In genomic region chr2:96145028-96145939, GRCh38 we compare ENCODE assay signal across 2 cellular contexts.
TF ChIP-seq lines count a peak whose summit lies in the region.

Gene DUSP2, minus strand, starts transcription at chr2:96145440. Its CDS starts 86 bp downstream, at chr2:96145354.

TF ChIP-seq in A549, 52 proteins besides CTCF, POLR2A, EP300 and RAD21 (continued from another document):
- TF ChIP-seq MAX (IDR thresholded peaks at IDR 0.05): peak; percentile 91
- no peak for TF ChIP-seq HEYL (CRISPR knock-in tag; IDR thresholded peaks at IDR 0.05)
- peak; percentile 95 for TF ChIP-seq E2F6 (IDR thresholded peaks at IDR 0.05; ENCODE audit: borderline replicate concordance, low read depth)
- TF ChIP-seq ATOH8 (CRISPR knock-in tag; IDR thresholded peaks at IDR 0.05; ENCODE audit: low read depth): peak; percentile 88
- TF ChIP-seq BHLHE40 (IDR thresholded peaks at IDR 0.05; ENCODE audit: low read depth, low read length): no peak
- no peak for TF ChIP-seq ZNF302 (CRISPR knock-in tag; IDR thresholded peaks at IDR 0.05)
- no peak for TF ChIP-seq HMGXB4 (CRISPR knock-in tag; IDR thresholded peaks at IDR 0.05; ENCODE audit: borderline replicate concordance)
- no peak for TF ChIP-seq POLR2AphosphoS2 (conservative IDR thresholded peaks at IDR 0.05; ENCODE audit: low read length)
- TF ChIP-seq USF2 (IDR thresholded peaks at IDR 0.05): peak; percentile 39
- no peak for TF ChIP-seq SREBF2 (IDR thresholded peaks at IDR 0.05)
- no peak for TF ChIP-seq HDAC2 (IDR thresholded peaks at IDR 0.05)
- TF ChIP-seq MYC (IDR thresholded peaks at IDR 0.05; ENCODE audit: borderline replicate concordance, low read length): peak; percentile 86; the same call in 1 of the 2 replicates
- peak; percentile 59; the same call in 1 of the 2 replicates for TF ChIP-seq HOXB5 (CRISPR knock-in tag; IDR thresholded peaks at IDR 0.05)
- no peak for TF ChIP-seq KDM1A (IDR thresholded peaks at IDR 0.05; ENCODE audit: low read depth)

TF ChIP-seq in H1, 55 proteins besides CTCF, POLR2A, EP300 and RAD21 (continues in another document):
- TF ChIP-seq E2F6 (IDR thresholded peaks at IDR 0.05) (peak; percentile 88), BACH1 (IDR thresholded peaks at IDR 0.05; ENCODE audit: low read length) (0 out of 2 replicates have a peak, but pooled peaks have one; percentile 13), NRF1 (IDR thresholded peaks at IDR 0.05; ENCODE audit: low read depth, low read length) (no peak), POU5F1 (IDR thresholded peaks at IDR 0.05; ENCODE audit: low read depth, low read length) (no peak), JUND (IDR thresholded peaks at IDR 0.05; ENCODE audit: low read length) (no peak), SUZ12 (IDR thresholded peaks at IDR 0.05; ENCODE audit: low read length) (peak; percentile 46), TBP (IDR thresholded peaks at IDR 0.05; ENCODE audit: low read depth, low read length) (peak; percentile 73; the same call in 1 of the 2 replicates), GABPA (IDR thresholded peaks at IDR 0.05; ENCODE audit: borderline replicate concordance, insufficient read depth, low read length) (0 out of 2 replicates have a peak, but pooled peaks have one; percentile 22), CREB1 (IDR thresholded peaks at IDR 0.05) (no peak), FOSL1 (IDR thresholded peaks at IDR 0.05; ENCODE audit: insufficient read depth, low read depth, low read length) (no peak), HDAC6 (IDR thresholded peaks at IDR 0.05; ENCODE audit: low read depth, low read length) (no peak), TEAD4 (IDR thresholded peaks at IDR 0.05; ENCODE audit: low read depth, low read length) (no peak; the same call in 1 of the 2 replicates), RFX5 (IDR thresholded peaks at IDR 0.05; ENCODE audit: borderline replicate concordance, low read depth, low read length) (no peak), PHF8 (conservative IDR thresholded peaks at IDR 0.05; ENCODE audit: low read depth, low read length) (peak; percentile 80), CBX8 (IDR thresholded peaks at IDR 0.05; ENCODE audit: borderline replicate concordance, low read depth, low read length) (no peak), CHD7 (IDR thresholded peaks at IDR 0.05; ENCODE audit: insufficient replicate concordance, low read length) (no peak), CBX5 (IDR thresholded peaks at IDR 0.05; ENCODE audit: low read depth, low read length) (no peak), MAX (IDR thresholded peaks at IDR 0.05) (peak; percentile 95), KDM4A (IDR thresholded peaks at IDR 0.05; ENCODE audit: low read depth, low read length, severe bottlenecking) (peak; percentile 76), TAF1 (IDR thresholded peaks at IDR 0.05; ENCODE audit: low read depth, low read length) (peak; percentile 48; the same call in 1 of the 2 replicates), SP1 (IDR thresholded peaks at IDR 0.05; ENCODE audit: low read depth, low read length) (no peak), RBBP5 (IDR thresholded peaks at IDR 0.05; ENCODE audit: borderline replicate concordance, low read depth, low read length) (peak; percentile 73; the same call in 1 of the 2 replicates), MAFK (IDR thresholded peaks at IDR 0.05; ENCODE audit: low read depth, low read length) (no peak), RXRA (IDR thresholded peaks at IDR 0.05; ENCODE audit: insufficient read depth, low read depth, low read length) (no peak), CHD1 (IDR thresholded peaks at IDR 0.05; ENCODE audit: low read depth, low read length) (no peak), SAP30 (IDR thresholded peaks at IDR 0.05; ENCODE audit: insufficient read depth, insufficient replicate concordance, low read length) (no peak), TAF7 (optimal IDR thresholded peaks at IDR 0.05; ENCODE audit: borderline replicate concordance, low read depth, low read length) (peak; percentile 53), POLR2AphosphoS5 (IDR thresholded peaks at IDR 0.05; ENCODE audit: low read depth, low read length) (no peak), SRF (IDR thresholded peaks at IDR 0.05; ENCODE audit: low read depth, low read length) (peak; percentile 79), CHD2 (IDR thresholded peaks at IDR 0.05; ENCODE audit: low read length) (no peak), BCL11A (IDR thresholded peaks at IDR 0.05; ENCODE audit: low read depth in 2 of 2, low read length in 2 of 2) (no peak), SIX5 (IDR thresholded peaks at IDR 0.05; ENCODE audit: low read depth, low read length) (no peak), JUN (IDR thresholded peaks at IDR 0.05; ENCODE audit: low read depth, low read length) (no peak), KDM1A (IDR thresholded peaks at IDR 0.05; ENCODE audit: borderline replicate concordance, low read length) (no peak; the same call in 1 of the 2 replicates), ATF2 (IDR thresholded peaks at IDR 0.05; ENCODE audit: low read length) (no peak), EGR1 (IDR thresholded peaks at IDR 0.05; ENCODE audit: borderline replicate concordance, low read depth, low read length) (no peak; the same call in 1 of the 2 replicates), SIN3A (conservative IDR thresholded peaks at IDR 0.05 in 1 of 2, IDR thresholded peaks at IDR 0.05 in 1 of 2; ENCODE audit: low read depth in 1 of 2, low read length in 2 of 2) (0 out of 4 replicates have a peak, but pooled peaks of 1 of the 2 experiments have one; percentile 19), USF2 (IDR thresholded peaks at IDR 0.05; ENCODE audit: low read length) (no peak), KDM5A (IDR thresholded peaks at IDR 0.05; ENCODE audit: low read length) (no peak), GTF2F1 (IDR thresholded peaks at IDR 0.05; ENCODE audit: borderline replicate concordance, low read depth, low read length) (no peak), ATF3 (IDR thresholded peaks at IDR 0.05; ENCODE audit: insufficient read depth, low read depth, low read length) (no peak), TCF12 (IDR thresholded peaks at IDR 0.05; ENCODE audit: low read depth, low read length) (no peak), RNF2 (IDR thresholded peaks at IDR 0.05; ENCODE audit: borderline replicate concordance, low read depth, low read length, missing control alignments, poor library complexity, severe bottlenecking) (peak; percentile 59), NANOG (IDR thresholded peaks at IDR 0.05; ENCODE audit: insufficient read depth, low read depth, low read length, poor library complexity, severe bottlenecking) (no peak), SP2 (IDR thresholded peaks at IDR 0.05; ENCODE audit: low read length) (no peak), YY1 (IDR thresholded peaks at IDR 0.05; ENCODE audit: low read depth, low read length) (no peak), SIRT6 (IDR thresholded peaks at IDR 0.05; ENCODE audit: low read length) (no peak), HDAC2 (IDR thresholded peaks at IDR 0.05; ENCODE audit: borderline replicate concordance in 1 of 2, low read depth in 2 of 2, low read length in 2 of 2) (peak in 1 of 2 experiments; percentile 62; a peak in 1 of 4 replicates), ASH2L (IDR thresholded peaks at IDR 0.05; ENCODE audit: low read length) (no peak), ZNF274 (IDR thresholded peaks at IDR 0.05; ENCODE audit: borderline replicate concordance, extremely low read depth, low read length) (no peak), SP4 (IDR thresholded peaks at IDR 0.05; ENCODE audit: low read length) (no peak), EZH2 (IDR thresholded peaks at IDR 0.05; ENCODE audit: low read depth, low read length, severe bottlenecking) (peak; percentile 36), CTBP2 (IDR thresholded peaks at IDR 0.05; ENCODE audit: borderline replicate concordance, insufficient read depth, insufficient read length, low read length) (peak; percentile 26), BRCA1 (IDR thresholded peaks at IDR 0.05; ENCODE audit: low read depth, low read length) (no peak)
